8 cellular contexts compared by ENCODE assay signal in the genomic region with DNA sequence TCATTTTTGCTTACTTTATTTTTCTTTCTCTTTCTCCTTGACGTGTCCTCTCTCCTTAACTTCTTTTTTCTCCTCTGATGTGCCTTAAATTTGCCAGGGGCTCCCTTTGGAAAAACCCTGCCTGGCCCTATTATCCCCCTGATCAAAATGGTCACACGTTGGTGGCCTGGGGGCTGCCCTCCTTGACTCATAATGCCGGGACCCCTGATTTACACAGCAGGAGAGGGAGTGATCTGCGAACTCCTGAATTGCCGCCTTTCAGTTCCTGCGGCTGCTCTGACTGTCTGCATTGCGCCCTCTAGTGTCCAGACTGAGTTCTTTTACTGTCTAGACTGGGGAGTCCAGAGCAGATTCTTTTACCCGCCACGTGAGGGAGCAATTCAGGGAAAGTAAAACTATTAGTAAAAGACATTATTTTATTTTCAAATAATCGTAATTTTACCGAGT. TPM values are rescaled to one million over a fixed set of nuclear protein-coding genes. Genes with fewer than 3 reads are reported as not detected.
A peak's percentile ranks its signal among the peaks of the same experiment; 100 is the strongest.
DNase-seq lines count a peak whose midpoint lies in the region; ATAC-seq and TF ChIP-seq lines count a peak whose summit lies in the region.

No MANE protein-coding gene starts in this region.

- peak overlapping the region; percentile 29 for H3K4me3 ChIP-seq in choroid plexus epithelial cell (ENCODE audit: low read depth, low read length)

- DNase-seq in C1 segment of cervical spinal cord (lab: John Stamatoyannopoulos, UW) (peak in 10 of 14 donors; percentile 4 to 49 (median 34)), GM19238 (ENCODE audit: insufficient read length, low spot score) (peak; percentile 39), NCI-H446 (lab: John Stamatoyannopoulos, UW) (peak; percentile 67 to 90), choroid plexus epithelial cell (ENCODE audit: low read depth) (peak; percentile 93), left lobe of liver (ENCODE audit: low spot score) (peak; percentile 72)
- peak; percentile 67 for DNase-seq in activated CD4-positive, CD25-positive, alpha-beta regulatory T cell treated with anti-CD3 and anti-CD28 coated beads, Interleukin-2, amount 50 U/mL, for 72 hours
- DNase-seq in stimulated activated CD4-positive, alpha-beta T cell treated with anti-CD3 and anti-CD28 coated beads, Interleukin-4, amount 100 ng/mL, for 24 hours: peak; percentile 88

- ATAC-seq in HG03378 (IDR thresholded peaks at IDR 0.05; ENCODE audit: unreplicated experiment): peak; percentile 77
- peak; percentile 100 for ATAC-seq in left lobe of liver

- TF ChIP-seq CTCF in choroid plexus epithelial cell (conservative IDR thresholded peaks at IDR 0.05; ENCODE audit: low read depth, low read length): peak; percentile 98

RNA-seq across cellular contexts. Expression of gene GZMB, which starts 44.8 kb away (rescaled TPM):
- total RNA-seq in left lobe of liver: 1.3 TPM

Comparison
In these comparisons a context has a peak if more than half of its experiments do, and no peak if none do; other contexts are left out.
1. Peak in every context shown above with its lines: DNase-seq, ATAC-seq and H3K4me3 ChIP-seq.
2. DNase-seq: peak in every context shown above with its lines; median percentile 93 in choroid plexus epithelial cell; 88 in stimulated activated CD4-positive, alpha-beta T cell treated with anti-CD3 and anti-CD28 coated beads, Interleukin-4, amount 100 ng/mL, for 24 hours; 78 in NCI-H446; 72 in left lobe of liver; 67 in activated CD4-positive, CD25-positive, alpha-beta regulatory T cell treated with anti-CD3 and anti-CD28 coated beads, Interleukin-2, amount 50 U/mL, for 72 hours; 39 in GM19238; 34 in C1 segment of cervical spinal cord.